Comparison of ENCODE assay signal across 16 cellular contexts in the genomic region with DNA sequence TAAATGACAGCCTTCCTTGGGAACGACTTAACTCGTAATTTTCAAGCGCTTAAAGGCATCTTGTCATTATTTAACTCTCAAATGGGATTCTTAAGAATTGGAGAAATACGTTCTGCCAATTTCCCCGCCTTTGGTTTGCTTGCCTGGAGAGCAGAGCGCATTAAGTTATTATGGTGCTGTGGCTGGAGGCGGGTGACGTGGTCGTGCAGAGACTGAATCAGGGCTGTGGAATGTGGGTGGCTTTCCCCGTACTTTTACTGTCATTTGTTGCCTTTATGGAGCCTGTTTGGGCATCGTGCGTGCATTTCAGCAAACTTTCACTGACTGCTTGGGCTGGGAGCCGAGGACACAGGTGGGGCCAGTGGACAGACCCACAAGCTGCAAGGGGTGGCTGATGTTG.
DNase-seq lines count a peak whose midpoint lies in the region; ATAC-seq, FAIRE-seq and TF ChIP-seq lines count a peak whose summit lies in the region.
"Had no signal": no experiment of that assay in that cellular context is flagged by ENCODE, and none has a peak within 500 bp of the region (broad histone marks: within the 10 kb centered on the region; RNA-seq: fewer than 3 reads in every experiment).

No MANE protein-coding gene starts in this region.

- H3K27me3 ChIP-seq in SJSA1 (replicated peaks): peaks cover 17% of the 10 kb centered on the region
- H3K27me3 ChIP-seq in Caco-2 (replicated peaks; ENCODE audit: control insufficient read depth, insufficient read depth, low read length): no peaks in the 10 kb centered on the region
- H3K27me3 ChIP-seq: esophagus muscularis mucosa had no signal

- DNase-seq in H54 (ENCODE audit: insufficient read length, low spot score): peak; percentile 82
- DNase-seq in SJSA1 (ENCODE audit: low read depth in 1 of 2, low spot score in 2 of 2): peak; percentile 32 to 64
- peak in 39 of 42 donors; percentile 29 to 89 (median 56) for DNase-seq in head of caudate nucleus
- peak; percentile 79 for DNase-seq in urothelium cell line (ENCODE audit: low spot score)
- DNase-seq in Caco-2: no peak
- no peak for DNase-seq in NCI-H748 (lab: John Stamatoyannopoulos, UW; ENCODE audit: unreplicated experiment)
- DNase-seq: activated CD4-positive, alpha-beta T cell treated with anti-CD3 and anti-CD28 coated beads, Interleukin-2, amount 50 U/mL, for 4 hours; activated effector memory CD4-positive, alpha-beta T cell treated with Interleukin-2 at 50 U/mL for 16 hours; H9; KG1; substantia nigra; T-cell had no signal

- H3K4me3 ChIP-seq in SJSA1 (no peak overlapping the region), Caco-2 (ENCODE audit: low read depth, low read length) (no peak overlapping the region)
- H3K4me3 ChIP-seq: esophagus muscularis mucosa, GM12878 had no signal

- FAIRE-seq in H54 (lab: Jason Lieb, UNC) (no peak), urothelium cell line (lab: Jason Lieb, UNC) (no peak)
- FAIRE-seq: GM12878, islet of Langerhans had no signal

- no peak overlapping the region for H3K4me3 Mint-ChIP-seq in Caco-2 (ENCODE audit: unreplicated experiment)
- H3K4me3 Mint-ChIP-seq: H9, T-cell had no signal

- H3K9me3 ChIP-seq in SJSA1 (replicated peaks) (no peaks in the 10 kb centered on the region), Caco-2 (no peaks in the 10 kb centered on the region)
- H3K9me3 ChIP-seq: esophagus muscularis mucosa had no signal

- H3K9me3 Mint-ChIP-seq in Caco-2 (ENCODE audit: unreplicated experiment): no peaks in the 10 kb centered on the region
- H3K9me3 Mint-ChIP-seq: H9, T-cell had no signal

- POLR2A ChIA-PET in Caco-2 (lab: Charles Lee): no interaction called here

- H3K27ac ChIP-seq in SJSA1: no peak overlapping the region
- H3K27ac ChIP-seq: esophagus muscularis mucosa had no signal

- no peak for TF ChIP-seq CTCF in Caco-2 (IDR thresholded peaks at IDR 0.05; ENCODE audit: insufficient read depth in 1 of 2, low read depth in 1 of 2, low read length in 1 of 2, severe bottlenecking in 1 of 2, unreplicated experiment in 1 of 2)

- H3K27me3 Mint-ChIP-seq in Caco-2 (ENCODE audit: insufficient read depth, unreplicated experiment): peaks cover 2% of the 10 kb centered on the region

- H3K27ac Mint-ChIP-seq in Caco-2 (ENCODE audit: unreplicated experiment): no peak overlapping the region
- H3K27ac Mint-ChIP-seq: T-cell had no signal

- H3K36me3 ChIP-seq in SJSA1 (no peaks in the 10 kb centered on the region), Caco-2 (ENCODE audit: control insufficient read depth, insufficient read depth, low read length) (no peaks in the 10 kb centered on the region)
- H3K36me3 ChIP-seq: esophagus muscularis mucosa had no signal

- peaks cover 7% of the 10 kb centered on the region for H3K4me1 Mint-ChIP-seq in Caco-2 (ENCODE audit: low read depth, unreplicated experiment)
- H3K4me1 Mint-ChIP-seq: T-cell had no signal

- no peak for TF ChIP-seq POLR2A in H54 (IDR thresholded peaks at IDR 0.05; ENCODE audit: low read depth, low read length)

- H3K36me3 Mint-ChIP-seq in Caco-2 (ENCODE audit: insufficient read depth, unreplicated experiment): no peaks in the 10 kb centered on the region
- H3K36me3 Mint-ChIP-seq: T-cell had no signal

- no peak for ATAC-seq in GM21360 (IDR thresholded peaks at IDR 0.05; ENCODE audit: unreplicated experiment)
- ATAC-seq: GM12878 had no signal

- intact Hi-C loops in head of caudate nucleus (cut with DNase I): no loop called here
- intact Hi-C loops in Caco-2 (cut with micrococcal nuclease; ENCODE audit: unreplicated experiment): no loop called here

- BruUV-seq in Caco-2 (replicated peaks; lab: Mats Ljungman, UMichigan): no TSS peak

- CTCF ChIA-PET in Caco-2 (lab: Charles Lee): no interaction called here

- H3K4me1 ChIP-seq in SJSA1 (replicated peaks) (peaks cover 9% of the 10 kb centered on the region), Caco-2 (peaks cover 14% of the 10 kb centered on the region)

Comparison
In these comparisons a context has a peak if more than half of its experiments do, and no peak if none do; other contexts are left out.
1. DNase-seq: peak in H54 (single experiment), SJSA1 (2 of 2), head of caudate nucleus (39 of 42) and urothelium cell line (single experiment); none in Caco-2 (0 of 2) and NCI-H748 (single experiment).